ENCODE assay signal across 9 cellular contexts in the genomic region with DNA sequence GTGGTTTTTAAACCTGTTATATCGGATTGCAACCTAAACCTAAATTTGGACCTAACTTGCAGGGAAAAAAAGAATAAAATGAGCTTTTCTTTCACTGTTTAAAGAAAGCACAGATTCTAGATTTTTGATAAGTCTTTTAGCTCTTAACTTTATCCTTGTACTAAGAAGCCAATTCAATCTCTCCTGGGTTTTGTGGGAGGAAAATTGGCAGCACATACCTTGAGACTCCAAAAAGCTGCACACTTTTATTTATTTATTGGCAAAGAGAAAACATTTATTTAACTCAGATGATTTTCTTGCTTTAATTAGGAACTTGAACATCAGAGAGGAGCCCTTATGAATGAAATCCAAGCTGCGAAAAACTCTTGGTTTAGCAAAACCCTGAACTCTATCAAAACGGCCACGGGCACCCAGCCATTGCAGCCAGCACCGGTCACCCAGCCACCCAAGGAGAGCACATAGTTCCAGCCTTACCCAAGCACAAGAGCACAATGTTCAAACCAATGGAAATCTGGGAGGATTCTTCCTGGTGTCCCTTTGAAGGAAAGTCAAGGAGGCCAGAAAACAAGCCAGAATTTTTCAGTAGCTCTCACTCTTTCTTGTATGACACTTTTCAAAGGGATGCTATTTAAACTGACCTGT. TPM values are rescaled to one million over a fixed set of nuclear protein-coding genes. Genes with fewer than 3 reads are reported as not detected.
DNase-seq lines count a peak whose midpoint lies in the region; TF ChIP-seq lines count a peak whose summit lies in the region.
"Had no signal": no experiment of that assay in that cellular context is flagged by ENCODE, and none has a peak within 500 bp of the region (broad histone marks: within the 10 kb centered on the region; RNA-seq: fewer than 3 reads in every experiment).

No MANE protein-coding gene starts in this region.

- no peaks in the 10 kb centered on the region for H3K9me2 ChIP-seq in SK-N-SH

- WGBS in SK-N-SH (ENCODE audit: low lambda C conversion rate), result 92% methylated on average over 5 of the region's 5 CpGs
- WGBS in sigmoid colon, 2 donors, result 75 to 86% methylated on average over 5 of the region's 5 CpGs

- POLR2A ChIA-PET in SK-N-SH (lab: Yijun Ruan, JAX), result interaction anchor here (0.7 to 0.9 kb wide), 2 partner anchors 10 to 15 kb away, joined by 4 to 5 read pairs; partner anchors contain the start of gene CACYBP

- CTCF ChIA-PET in SK-N-SH (lab: Yijun Ruan, JAX), result interaction anchor here (0.8 to 1.1 kb wide), 3 partner anchors 8 to 219 kb away, joined by 3 to 4 read pairs (median 3); no protein-coding TSS in a partner anchor

- H3K9ac ChIP-seq in SK-N-SH (no peak overlapping the region), fibroblast of lung (ENCODE audit: insufficient read depth, low read length) (peak overlapping the region; percentile 32)

- no peaks in the 10 kb centered on the region; a peak in 1 of 4 replicates for H3K4me1 ChIP-seq in SK-N-SH (ENCODE audit: control insufficient read depth in 1 of 2, insufficient read depth in 2 of 2, low read depth in 1 of 2, low read length in 1 of 2)
- no peaks in the 10 kb centered on the region for H3K4me1 ChIP-seq in fibroblast of lung (ENCODE audit: control insufficient read depth, extremely low read depth, insufficient read depth, low read length)
- H3K4me1 ChIP-seq in sigmoid colon, result peaks cover 0 to 8% (median 4%) of the 10 kb centered on the region in 4 donors

- peaks cover 4% of the 10 kb centered on the region for H3F3A ChIP-seq in SK-N-SH (replicated peaks; ENCODE audit: insufficient read depth)

- TF ChIP-seq RAD21 in SK-N-SH (IDR thresholded peaks at IDR 0.05; ENCODE audit: low read length), result no peak

- no peak for TF ChIP-seq EP300 in SK-N-SH (IDR thresholded peaks at IDR 0.05; ENCODE audit: borderline replicate concordance in 1 of 2, low read depth in 1 of 2, low read length in 1 of 2)
- no peak for TF ChIP-seq EP300 in sigmoid colon (IDR thresholded peaks at IDR 0.05)

- no peak for TF ChIP-seq POLR2A in sigmoid colon (IDR thresholded peaks at IDR 0.05)

- TF ChIP-seq CTCF in SK-N-SH (IDR thresholded peaks at IDR 0.05), result no peak
- TF ChIP-seq CTCF in fibroblast of lung (conservative IDR thresholded peaks at IDR 0.05 in 1 of 2, IDR thresholded peaks at IDR 0.05 in 1 of 2; ENCODE audit: low read depth in 1 of 2, low read length in 2 of 2), result no peak
- TF ChIP-seq CTCF in sigmoid colon (IDR thresholded peaks at IDR 0.05), result no peak

- no peak overlapping the region; the same call in 1 of the 2 replicates for H3K4me2 ChIP-seq in SK-N-SH
- peak overlapping the region; percentile 85 for H3K4me2 ChIP-seq in fibroblast of lung (ENCODE audit: extremely low read depth, insufficient read depth, low read length)

- H3K27me3 ChIP-seq in SK-N-SH (ENCODE audit: insufficient read depth) (no peaks in the 10 kb centered on the region), fibroblast of lung (ENCODE audit: control insufficient read depth, insufficient read depth, low read length) (no peaks in the 10 kb centered on the region), sigmoid colon (no peaks in the 10 kb centered on the region)

- peak; percentile 52 for DNase-seq in EH (ENCODE audit: low read depth)
- DNase-seq in SK-N-SH, result no peak
- no peak for DNase-seq in fibroblast of lung (ENCODE audit: low read depth in 2 of 2)
- DNase-seq in sigmoid colon, result no peak
- DNase-seq in NCI-H2171 treated with DMSO at 0.1 percent for 48 hours (lab: John Stamatoyannopoulos, UW), result no peak
- no peak for DNase-seq in stimulated activated CD4-positive, alpha-beta T cell treated with anti-CD3 and anti-CD28 coated beads, Interleukin-12 subunit alpha, Interleukin-12 subunit beta, amount 100 ng/mL, for 4 hours
- DNase-seq in middle frontal gyrus (ENCODE audit: extremely low spot score, low spot score), result no peak
- no peak for DNase-seq in activated gamma-delta T cell (lab: John Stamatoyannopoulos, UW)
- DNase-seq: NCI-H1930 had no signal

- H3K27ac ChIP-seq in SK-N-SH (ENCODE audit: low read depth in 2 of 2, low read length in 1 of 2) (peak overlapping the region; percentile 38 to 69; a peak in 1 of 4 replicates), fibroblast of lung (ENCODE audit: insufficient read depth, low read length) (peak overlapping the region; percentile 73), sigmoid colon (peak overlapping the region; percentile 76 to 80 (median 78))

- H2AFZ ChIP-seq in SK-N-SH (ENCODE audit: low read depth) (peak overlapping the region; percentile 69; the same call in 1 of the 2 replicates), fibroblast of lung (ENCODE audit: low read length) (peak overlapping the region; percentile 57)

- H3K36me3 ChIP-seq in SK-N-SH (replicated peaks in 1 of 2; ENCODE audit: control insufficient read depth in 1 of 2, insufficient read depth in 2 of 2, low read length in 1 of 2) (peaks cover 4 to 6% of the 10 kb centered on the region in 2 experiments), fibroblast of lung (ENCODE audit: control insufficient read depth, insufficient read depth, low read length) (no peaks in the 10 kb centered on the region), sigmoid colon (no peaks in the 10 kb centered on the region)

- H3K79me2 ChIP-seq in SK-N-SH (ENCODE audit: insufficient read depth) (no peaks in the 10 kb centered on the region), fibroblast of lung (ENCODE audit: control insufficient read depth, insufficient read depth, low read length) (no peaks in the 10 kb centered on the region)

- H3K9me3 ChIP-seq in SK-N-SH (no peaks in the 10 kb centered on the region), fibroblast of lung (ENCODE audit: control insufficient read depth, insufficient read depth, low read depth, low read length) (no peaks in the 10 kb centered on the region), sigmoid colon (no peaks in the 10 kb centered on the region)

- H3K4me3 ChIP-seq in SK-N-SH (ENCODE audit: low read depth in 2 of 2, low read length in 1 of 2) (no peak overlapping the region), fibroblast of lung (replicated peaks in 1 of 4; ENCODE audit: control extremely low read depth in 1 of 4, insufficient read depth in 1 of 4, low read depth in 3 of 4, low read length in 4 of 4) (peak overlapping the region in 2 of 4 experiments; percentile 56 to 61), sigmoid colon (peak overlapping the region in 3 of 4 donors; percentile 50 to 51 (median 51))

- intact Hi-C loops in sigmoid colon (cut with DNase I), result loop anchor here (10.0 kb wide), 2 partner anchors 965 to 1555 kb away; partner anchors contain the start of gene RC3H1

- H4K20me1 ChIP-seq in SK-N-SH (ENCODE audit: insufficient read depth), result no peaks in the 10 kb centered on the region
- H4K20me1 ChIP-seq in fibroblast of lung (ENCODE audit: control insufficient read depth, extremely low read depth, insufficient read depth, low read length), result no peaks in the 10 kb centered on the region

TF ChIP-seq in SK-N-SH, 30 proteins besides CTCF, POLR2A, EP300 and RAD21:
- no peak for TF ChIP-seq GATA2 (CRISPR knock-in tag; IDR thresholded peaks at IDR 0.05)
- TF ChIP-seq RFX5 (IDR thresholded peaks at IDR 0.05; ENCODE audit: low read length), result no peak

RNA-seq across cellular contexts. Expression of gene CACYBP, which starts 10.1 kb away (rescaled TPM):
- polyA plus RNA-seq in SK-N-SH (2012; rRNA removed) (40.0 and 56.2 TPM in 2 replicates), fibroblast of lung (55.6 and 101 TPM in 2 replicates), sigmoid colon (10 to 100 TPM; 75.7 to 87.1 (median 77.2) TPM)
- 78.7 and 87.8 TPM in 2 replicates for polyA plus RNA-seq in SK-N-SH (2012; cell fraction: cytosol; rRNA removed)
- polyA plus RNA-seq in SK-N-SH (2012; cell fraction: nucleus; rRNA removed), result 18.5 and 28.9 TPM in 2 replicates
- total RNA-seq in fibroblast of lung (238 and 543 TPM in 2 replicates), sigmoid colon (100 to 1,000 TPM in 1 of 4 donors, 10 to 100 TPM in 3; 41.3 to 107 (median 85.7) TPM)
- 66.7 and 117 TPM in 2 replicates for polyA plus RNA-seq in fibroblast of lung (2012)
- polyA minus RNA-seq in fibroblast of lung (ENCODE audit: low replicate concordance), result 0.24 and 0.26 TPM in 2 replicates

RNA-seq across cellular contexts. Expression of gene MRPS14, which starts 33.6 kb away (rescaled TPM):
- polyA plus RNA-seq in SK-N-SH (2012; rRNA removed) (18.2 and 18.7 TPM in 2 replicates), fibroblast of lung (31.6 and 31.8 TPM in 2 replicates), sigmoid colon (10 to 100 TPM; 25.2 to 28.9 (median 28.7) TPM)
- 18.7 and 21.2 TPM in 2 replicates for polyA plus RNA-seq in SK-N-SH (2012; cell fraction: cytosol; rRNA removed)
- polyA plus RNA-seq in SK-N-SH (2012; cell fraction: nucleus; rRNA removed), result 19.9 and 26.6 TPM in 2 replicates
- total RNA-seq in fibroblast of lung (31.3 and 39.5 TPM in 2 replicates), sigmoid colon (10 to 100 TPM; 17.5 to 36.0 (median 24.3) TPM)
- polyA plus RNA-seq in fibroblast of lung (2012), result 37.0 and 39.8 TPM in 2 replicates
- 1.1 and 10.1 TPM in 2 replicates for polyA minus RNA-seq in fibroblast of lung (ENCODE audit: low replicate concordance)

Comparison
In these comparisons a context has a peak if more than half of its experiments do, and no peak if none do; other contexts are left out.
1. H3K4me3 ChIP-seq: peak in sigmoid colon (3 of 4); none in SK-N-SH (0 of 2).
2. Peak in every context shown above with its lines, with median percentiles within 50 percentile points of each other: H3K27ac ChIP-seq.